In the genomic region with DNA sequence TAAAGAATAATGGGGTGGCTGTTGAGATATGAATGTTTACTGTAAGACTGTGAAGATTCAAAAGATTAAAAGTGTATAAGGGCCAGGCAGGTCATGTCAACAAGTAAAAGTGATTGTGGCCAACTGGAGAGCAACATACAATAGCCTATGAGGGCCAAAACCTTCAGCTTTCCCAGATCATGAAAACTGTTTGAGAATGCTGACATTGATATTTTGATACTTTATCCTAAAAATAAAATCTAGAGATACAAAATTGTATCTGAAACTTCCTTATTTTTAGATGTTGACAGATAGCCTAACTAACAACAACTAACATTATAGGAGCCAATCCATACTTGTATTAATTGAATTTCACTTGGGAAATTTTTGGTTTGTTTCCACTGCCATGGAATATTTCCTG, we compare ENCODE assay signal across 29 cellular contexts.
"Had no signal": no experiment of that assay in that cellular context is flagged by ENCODE, and none has a peak within 500 bp of the region (broad histone marks: within the 10 kb centered on the region; RNA-seq: fewer than 3 reads in every experiment).

No MANE protein-coding gene starts in this region.

- H3K27ac Mint-ChIP-seq: dendritic cell treated with granulocyte-macrophage colony-stimulating factor and Interleukin-4, amounts not matched to agents 40 ng/mL and 50 ng/mL, for 4 days; effector memory CD8-positive, alpha-beta T cell; endodermal cell had no signal

- H3K27me3 ChIP-seq: colonic mucosa had no signal

- H3K9me3 ChIP-seq: colonic mucosa, esophagus muscularis mucosa, esophagus squamous epithelium, gastrocnemius medialis, gastroesophageal sphincter, heart left ventricle, heart right ventricle had no signal

- FAIRE-seq: colon, endometrium, endothelial cell of umbilical vein, frontal cortex had no signal

- H3K4me3 Mint-ChIP-seq: dendritic cell treated with granulocyte-macrophage colony-stimulating factor and Interleukin-4, amounts not matched to agents 40 ng/mL and 50 ng/mL, for 4 days; effector memory CD8-positive, alpha-beta T cell; endodermal cell had no signal

- H3K27ac ChIP-seq: colonic mucosa, coronary artery, dorsolateral prefrontal cortex, epithelial cell of prostate, esophagus muscularis mucosa, esophagus squamous epithelium, foreskin keratinocyte, gastrocnemius medialis, gastroesophageal sphincter, heart left ventricle, heart right ventricle had no signal

- H3K4me1 ChIP-seq: colonic mucosa, esophagus muscularis mucosa, esophagus squamous epithelium, foreskin keratinocyte, gastrocnemius medialis, gastroesophageal sphincter, heart left ventricle, heart right ventricle had no signal

- H3K4me1 Mint-ChIP-seq: endodermal cell had no signal

- ATAC-seq: effector memory CD8-positive, alpha-beta T cell; esophagus mucosa; foreskin keratinocyte; gastrocnemius medialis; gastroesophageal sphincter; heart left ventricle; heart right ventricle had no signal

- H3K36me3 ChIP-seq: colonic mucosa, esophagus muscularis mucosa, esophagus squamous epithelium, gastrocnemius medialis, gastroesophageal sphincter, heart left ventricle, heart right ventricle had no signal

- H3K9me3 Mint-ChIP-seq: effector memory CD8-positive, alpha-beta T cell; endodermal cell had no signal

- H3K4me3 ChIP-seq: colonic mucosa, coronary artery, dorsolateral prefrontal cortex, esophagus muscularis mucosa, esophagus squamous epithelium, gastrocnemius medialis, gastroesophageal sphincter, heart left ventricle, heart right ventricle had no signal

- DNase-seq: colonic mucosa; cortex of kidney; dermis blood vessel endothelial cell; dorsolateral prefrontal cortex; effector CD4-positive, alpha-beta T cell; effector CD8-positive, alpha-beta T cell; effector memory CD4-positive, alpha-beta T cell; effector memory CD8-positive, alpha-beta T cell; endodermal cell; erythroblast; esophagus squamous epithelium; foreskin fibroblast; foreskin keratinocyte; foreskin melanocyte; gastrocnemius medialis; glutamatergic neuron; head of caudate nucleus; heart left ventricle; heart right ventricle had no signal
